22 cellular contexts compared by ENCODE assay signal in genomic region chr16:88722784-88723506, GRCh38. TPM values are rescaled to one million over a fixed set of nuclear protein-coding genes. Genes with fewer than 3 reads are reported as not detected.
DNase-seq lines count a peak whose midpoint lies in the region; ATAC-seq and TF ChIP-seq lines count a peak whose summit lies in the region.
"Had no signal": no experiment of that assay in that cellular context is flagged by ENCODE, and none has a peak within 500 bp of the region (broad histone marks: within the 10 kb centered on the region; RNA-seq: fewer than 3 reads in every experiment).

No MANE protein-coding gene starts in this region.

- no peaks in the 10 kb centered on the region for H3K4me1 Mint-ChIP-seq in WTC11
- H3K4me1 Mint-ChIP-seq in activated T-cell treated with anti-CD3 and anti-CD28 coated beads, Interleukin-2, amount 50 U/mL, for 72 hours (ENCODE audit: low read depth): no peaks in the 10 kb centered on the region
- H3K4me1 Mint-ChIP-seq: B cell; CD14-positive monocyte; CD8-positive, alpha-beta memory T cell had no signal

- peaks cover 3% of the 10 kb centered on the region for H3K36me3 ChIP-seq in H7 (replicated peaks; ENCODE audit: control insufficient read depth, insufficient read depth, low read length)

- no peaks in the 10 kb centered on the region for H3K27me3 ChIP-seq in H7 (ENCODE audit: control insufficient read depth, insufficient read depth, low read length)
- H3K27me3 ChIP-seq: MG63 had no signal

- H3K27ac Mint-ChIP-seq in WTC11: no peak overlapping the region
- H3K27ac Mint-ChIP-seq in activated T-cell treated with anti-CD3 and anti-CD28 coated beads, Interleukin-2, amount 50 U/mL, for 72 hours: no peak overlapping the region
- H3K27ac Mint-ChIP-seq: B cell had no signal

- TF ChIP-seq CTCF in WTC11 (IDR thresholded peaks at IDR 0.05): no peak

- no peak overlapping the region for H3K4me3 Mint-ChIP-seq in WTC11
- no peak overlapping the region for H3K4me3 Mint-ChIP-seq in activated T-cell treated with anti-CD3 and anti-CD28 coated beads, Interleukin-2, amount 50 U/mL, for 72 hours
- H3K4me3 Mint-ChIP-seq: B cell; CD14-positive monocyte; CD8-positive, alpha-beta memory T cell had no signal

- no peaks in the 10 kb centered on the region for H3K9me3 Mint-ChIP-seq in WTC11
- no peaks in the 10 kb centered on the region for H3K9me3 Mint-ChIP-seq in activated T-cell treated with anti-CD3 and anti-CD28 coated beads, Interleukin-2, amount 50 U/mL, for 72 hours
- H3K9me3 Mint-ChIP-seq: CD14-positive monocyte; CD8-positive, alpha-beta memory T cell had no signal

- H3K27me3 Mint-ChIP-seq in WTC11 (ENCODE audit: low read depth): no peaks in the 10 kb centered on the region
- H3K27me3 Mint-ChIP-seq in activated T-cell treated with anti-CD3 and anti-CD28 coated beads, Interleukin-2, amount 50 U/mL, for 72 hours (ENCODE audit: low read depth): no peaks in the 10 kb centered on the region
- H3K27me3 Mint-ChIP-seq: B cell had no signal

- peaks cover 6% of the 10 kb centered on the region; the same call in 1 of the 2 replicates for H3K36me3 Mint-ChIP-seq in WTC11
- peaks cover 2 to 9% of the 10 kb centered on the region in 2 donors for H3K36me3 Mint-ChIP-seq in activated T-cell treated with anti-CD3 and anti-CD28 coated beads, Interleukin-2, amount 50 U/mL, for 72 hours (ENCODE audit: insufficient read depth in 2 of 2)

- DNase-seq in NCI-H146 (lab: John Stamatoyannopoulos, UW) (peak; percentile 17), NCI-H146 treated with DMSO at 0.1 percent for 48 hours (lab: John Stamatoyannopoulos, UW; ENCODE audit: unreplicated experiment) (no peak), H7 (peak; percentile 83), WTC11 (ENCODE audit: low spot score) (peak; percentile 38), iPS-NIHi7 (ENCODE audit: extremely low spot score) (peak; percentile 34), SKM-1 treated with dmso at 0.1 percent for 144 hours (lab: John Stamatoyannopoulos, UW; ENCODE audit: unreplicated experiment) (no peak), SIG-M5 (lab: John Stamatoyannopoulos, UW) (no peak)
- no peak for DNase-seq in activated T-cell treated with anti-CD3 and anti-CD28 coated beads, Interleukin-2, amount 50 U/mL, for 72 hours
- DNase-seq: CD8-positive, alpha-beta memory T cell; DMS 273 treated with DMSO at 0.1 percent for 48 hours; DMS79; KG1; MG63; NCI-H187; NCI-H2081 treated with DMSO at 0.1 percent for 48 hours; NCI-H2171 treated with DMSO at 0.1 percent for 48 hours; NCI-H524; RPMI8226; SHP77 treated with DMSO at 0.1 percent for 48 hours had no signal

- CTCF ChIA-PET in WTC11 (lab: Charles Lee): interaction anchor here (0.6 to 5.1 kb wide), 7 partner anchors 14 to 163 kb away, joined by 3 to 41 read pairs (median 3); partner anchors contain the start of gene MVD

- ATAC-seq in WTC11: peak; percentile 33; the same call in 1 of the 2 replicates
- no peak for ATAC-seq in activated T-cell treated with anti-CD3 and anti-CD28 coated beads, Interleukin-2, amount 50 U/mL, for 72 hours (replicated peaks in 1 of 2)

- POLR2A ChIA-PET in WTC11 (lab: Charles Lee): interaction anchor here (0.5 kb wide), 1 partner anchor 26 kb away, joined by 3 read pairs; no protein-coding TSS in a partner anchor

- H3K4me3 ChIP-seq in H7 (ENCODE audit: insufficient read depth, low read depth, low read length): no peak overlapping the region
- H3K4me3 ChIP-seq: MG63, SK-N-MC had no signal

TF ChIP-seq in WTC11, 78 proteins besides CTCF, POLR2A, EP300 and RAD21:
- TF ChIP-seq ESRRA (CRISPR knock-in tag; IDR thresholded peaks at IDR 0.05; ENCODE audit: borderline replicate concordance) (no peak), GTF2I (CRISPR knock-in tag; conservative IDR thresholded peaks at IDR 0.05) (no peak), ZNF219 (CRISPR knock-in tag; IDR thresholded peaks at IDR 0.05; ENCODE audit: borderline replicate concordance) (no peak), ATF6 (CRISPR knock-in tag; IDR thresholded peaks at IDR 0.05) (no peak), ELF4 (CRISPR knock-in tag; IDR thresholded peaks at IDR 0.05; ENCODE audit: low read depth) (no peak)
TF ChIP-seq in WTC11: peak in this region for 0.

RNA-seq across cellular contexts. Expression of gene CTU2, which starts 16.6 kb away (rescaled TPM):
- 33.1 and 38.4 TPM in 2 replicates for total RNA-seq in H7 (2014; rRNA removed; shearing (Covaris generic))
- 42.1 to 52.4 TPM (median 43.7 TPM) in 3 replicates for total RNA-seq in WTC11 (2021)
- 10 to 100 TPM; 25.9 to 34.9 TPM for total RNA-seq in activated T-cell treated with anti-CD3 and anti-CD28 coated beads, Interleukin-2, amount 50 U/mL, for 72 hours

RNA-seq across cellular contexts. Expression of gene RNF166, which starts 16.7 kb away (rescaled TPM):
- 44.6 and 45.3 TPM in 2 replicates for total RNA-seq in H7 (2014; rRNA removed; shearing (Covaris generic))
- total RNA-seq in WTC11 (2021): 38.5 to 46.2 TPM (median 40.5 TPM) in 3 replicates
- total RNA-seq in activated T-cell treated with anti-CD3 and anti-CD28 coated beads, Interleukin-2, amount 50 U/mL, for 72 hours: 10 to 100 TPM; 58.6 to 64.5 TPM

RNA-seq across cellular contexts. Expression of gene SNAI3, which starts 36.6 kb away (rescaled TPM):
- 2.0 and 2.9 TPM in 2 replicates for total RNA-seq in H7 (2014; rRNA removed; shearing (Covaris generic))
- 8.0 to 9.4 TPM (median 9.1 TPM) in 3 replicates for total RNA-seq in WTC11 (2021)
- total RNA-seq in activated T-cell treated with anti-CD3 and anti-CD28 coated beads, Interleukin-2, amount 50 U/mL, for 72 hours: 10 to 100 TPM in 1 of 2 donors, 1 to 10 TPM in 1; 8.4 to 10.5 TPM

Comparison
In these comparisons a context has a peak if more than half of its experiments do, and no peak if none do; other contexts are left out.
1. DNase-seq: peak in NCI-H146 (single experiment), H7 (single experiment), WTC11 (single experiment) and iPS-NIHi7 (single experiment); none in NCI-H146 treated with DMSO at 0.1 percent for 48 hours (single experiment), SKM-1 treated with dmso at 0.1 percent for 144 hours (single experiment), activated T-cell treated with anti-CD3 and anti-CD28 coated beads, Interleukin-2, amount 50 U/mL, for 72 hours (0 of 2) and SIG-M5 (single experiment).